In genomic region chr5:80961376-80962281, GRCh38 we compare ENCODE assay signal across 8 cellular contexts. TPM values are rescaled to one million over a fixed set of nuclear protein-coding genes. Genes with fewer than 3 reads are reported as not detected.
DNase-seq lines count a peak whose midpoint lies in the region; ATAC-seq, FAIRE-seq and TF ChIP-seq lines count a peak whose summit lies in the region.

No MANE protein-coding gene starts in this region.

- TF ChIP-seq CTCF in kidney (IDR thresholded peaks at IDR 0.05; ENCODE audit: borderline replicate concordance, extremely low read depth, insufficient read depth): no peak

- H3K9me3 ChIP-seq in kidney (ENCODE audit: control insufficient read depth in 1 of 2, low read length in 2 of 2): no peaks in the 10 kb centered on the region

- peak overlapping the region; percentile 76 to 83 for H3K4me3 ChIP-seq in kidney (ENCODE audit: low read length in 2 of 2)

- H3K36me3 Mint-ChIP-seq in activated naive CD4-positive, alpha-beta T cell treated with anti-CD3 and anti-CD28 coated beads, Interleukin-2, amount 50 U/mL, for 24 hours: peaks cover 2% of the 10 kb centered on the region

- no peak for ATAC-seq in GM21360 (IDR thresholded peaks at IDR 0.05; ENCODE audit: unreplicated experiment)

- no peak for FAIRE-seq in kidney (lab: Jason Lieb, UNC)

- no peaks in the 10 kb centered on the region for H3K36me3 ChIP-seq in kidney (ENCODE audit: control insufficient read depth in 1 of 2, insufficient read depth in 2 of 2, low read length in 2 of 2)

- DNase-seq in NCI-H82 treated with DMSO at 0.1 percent for 48 hours (lab: John Stamatoyannopoulos, UW; ENCODE audit: unreplicated experiment) (peak; percentile 9), kidney (no peak), NCI-H187 (lab: John Stamatoyannopoulos, UW) (no peak), NCI-H510A treated with DMSO at 0.1 percent for 48 hours (lab: John Stamatoyannopoulos, UW) (no peak), NCI-H2227 treated with DMSO at 0.1 percent for 48 hours (lab: John Stamatoyannopoulos, UW) (no peak)
- peak; percentile 23 to 34 for DNase-seq in stimulated activated CD4-positive, alpha-beta T cell treated with anti-CD3 and anti-CD28 coated beads, Interleukin-2, amount 100 ng/mL, for 48 hours

- no peaks in the 10 kb centered on the region for H3K9me3 Mint-ChIP-seq in activated naive CD4-positive, alpha-beta T cell treated with anti-CD3 and anti-CD28 coated beads, Interleukin-2, amount 50 U/mL, for 24 hours

- peaks cover 0 to 3% of the 10 kb centered on the region in 2 donors for H3K4me1 ChIP-seq in kidney (ENCODE audit: control insufficient read depth in 1 of 2, insufficient read depth in 1 of 2, low read depth in 1 of 2, low read length in 2 of 2)

- peaks cover 71% of the 10 kb centered on the region for H3K4me1 Mint-ChIP-seq in activated naive CD4-positive, alpha-beta T cell treated with anti-CD3 and anti-CD28 coated beads, Interleukin-2, amount 50 U/mL, for 24 hours

- no peaks in the 10 kb centered on the region for H3K27me3 Mint-ChIP-seq in activated naive CD4-positive, alpha-beta T cell treated with anti-CD3 and anti-CD28 coated beads, Interleukin-2, amount 50 U/mL, for 24 hours

- H3K4me3 Mint-ChIP-seq in activated naive CD4-positive, alpha-beta T cell treated with anti-CD3 and anti-CD28 coated beads, Interleukin-2, amount 50 U/mL, for 24 hours: peak overlapping the region; percentile 91

- peak overlapping the region; percentile 30 to 38 for H3K27ac ChIP-seq in kidney (ENCODE audit: low read depth in 2 of 2, low read length in 2 of 2)

- peak overlapping the region; percentile 86 for H3K27ac Mint-ChIP-seq in activated naive CD4-positive, alpha-beta T cell treated with anti-CD3 and anti-CD28 coated beads, Interleukin-2, amount 50 U/mL, for 24 hours

- intact Hi-C loops in kidney (cut with DNase I): no loop called here

- H3K9ac ChIP-seq in kidney (ENCODE audit: low read length in 2 of 2): peak overlapping the region; percentile 18 to 65

RNA-seq across cellular contexts. Expression of gene RASGRF2, which starts 1.5 kb away (rescaled TPM):
- total RNA-seq in kidney: 14.7 TPM
- polyA plus RNA-seq in kidney (ENCODE audit: insufficient read depth, low read depth, low replicate concordance): 4.9 TPM

Comparison
In these comparisons a context has a peak if more than half of its experiments do, and no peak if none do; other contexts are left out.
1. DNase-seq: peak in NCI-H82 treated with DMSO at 0.1 percent for 48 hours (single experiment) and stimulated activated CD4-positive, alpha-beta T cell treated with anti-CD3 and anti-CD28 coated beads, Interleukin-2, amount 100 ng/mL, for 48 hours (2 of 2); none in kidney (single experiment), NCI-H187 (0 of 2), NCI-H510A treated with DMSO at 0.1 percent for 48 hours (single experiment) and NCI-H2227 treated with DMSO at 0.1 percent for 48 hours (single experiment).